12 cellular contexts compared by ENCODE assay signal in the genomic region with DNA sequence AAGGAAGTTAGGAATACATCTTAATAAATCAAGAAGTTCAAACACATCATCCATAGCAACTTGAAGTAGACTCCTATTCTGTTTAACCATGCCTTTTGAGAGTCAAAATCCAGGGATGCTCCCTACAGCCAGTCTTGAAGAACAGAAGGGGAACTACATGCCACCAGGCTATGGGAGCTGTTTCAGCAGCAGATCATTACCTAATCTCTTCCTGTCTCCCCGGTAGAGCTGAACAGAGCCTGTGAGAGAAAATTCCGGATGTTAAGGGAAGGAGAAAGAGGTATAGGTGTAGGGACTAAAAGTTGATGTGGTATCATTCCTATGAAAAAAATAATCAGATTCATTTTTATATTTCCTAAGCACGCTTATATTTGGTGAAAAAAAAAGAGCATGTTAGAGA.
"Had no signal": no experiment of that assay in that cellular context is flagged by ENCODE, and none has a peak within 500 bp of the region (broad histone marks: within the 10 kb centered on the region; RNA-seq: fewer than 3 reads in every experiment).

No MANE protein-coding gene starts in this region.

- H3K27ac ChIP-seq: body of pancreas, suprapubic skin had no signal

- H3K36me3 ChIP-seq: suprapubic skin had no signal

- H3K4me3 ChIP-seq: body of pancreas, suprapubic skin had no signal

- DNase-seq: activated CD4-positive, alpha-beta memory T cell treated with anti-CD3 and anti-CD28 coated beads for 36 hours; activated CD4-positive, alpha-beta T cell treated with anti-CD3 and anti-CD28 coated beads for 1 hour; activated effector memory CD4-positive, alpha-beta T cell treated with anti-CD3 and anti-CD28 coated beads, Interleukin-2, amount 50 U/mL, for 16 hours; activated T-cell treated with anti-CD3 and anti-CD28 coated beads, Interleukin-2, amount 50 U/mL, for 4 hours; amniotic stem cell; glutamatergic neuron; posterior cingulate gyrus; stimulated activated naive CD8-positive, alpha-beta T cell treated with anti-CD3 and anti-CD28 coated beads, Interleukin-15, Interleukin-2, amounts not matched to agents 100 U/mL and 50 U/mL, for 24 hours had no signal

- ATAC-seq: activated naive CD4-positive, alpha-beta T cell treated with anti-CD3 and anti-CD28 coated beads, Interleukin-2, amount 50 U/mL, for 72 hours; activated T-cell treated with anti-CD3 and anti-CD28 coated beads, Interleukin-2, amount 50 U/mL, for 4 hours; body of pancreas; SK-N-SH treated with all-trans-retinoic acid at 6 μM for 48 hours; stimulated activated naive CD8-positive, alpha-beta T cell treated with anti-CD3 and anti-CD28 coated beads, Interleukin-15, Interleukin-2, amounts not matched to agents 100 U/mL and 50 U/mL, for 24 hours had no signal

- H3K9me3 ChIP-seq: body of pancreas, suprapubic skin had no signal

- H3K27me3 ChIP-seq: body of pancreas, suprapubic skin had no signal
